In genomic region chr3:48394391-48394790, GRCh38 we compare ENCODE assay signal across 18 cellular contexts. TPM values are rescaled to one million over a fixed set of nuclear protein-coding genes. Genes with fewer than 3 reads are reported as not detected.
DNase-seq lines count a peak whose midpoint lies in the region; ATAC-seq lines count a peak whose summit lies in the region.
"Had no signal": no experiment of that assay in that cellular context is flagged by ENCODE, and none has a peak within 500 bp of the region (broad histone marks: within the 10 kb centered on the region; RNA-seq: fewer than 3 reads in every experiment).

No MANE protein-coding gene starts in this region.

- no peaks in the 10 kb centered on the region for H3K36me3 Mint-ChIP-seq in activated CD4-positive, alpha-beta T cell treated with anti-CD3 and anti-CD28 coated beads for 36 hours (ENCODE audit: low read depth)
- H3K36me3 Mint-ChIP-seq in activated T-cell treated with anti-CD3 and anti-CD28 coated beads, Interleukin-2, amount 50 U/mL, for 72 hours (ENCODE audit: insufficient read depth in 2 of 2) = peaks cover 0 to 3% of the 10 kb centered on the region in 2 donors
- H3K36me3 Mint-ChIP-seq in activated T-cell treated with anti-CD3 and anti-CD28 coated beads, Interleukin-2, amount 50 U/mL, for 4 hours (ENCODE audit: insufficient read depth) = no peaks in the 10 kb centered on the region
- H3K36me3 Mint-ChIP-seq in stimulated activated naive CD8-positive, alpha-beta T cell treated with anti-CD3 and anti-CD28 coated beads, Interleukin-15, Interleukin-2, amounts not matched to agents 100 ng/mL and 50 ng/mL, for 24 hours (ENCODE audit: low read depth) = no peaks in the 10 kb centered on the region
- H3K36me3 Mint-ChIP-seq: CD14-positive monocyte; CD4-positive, alpha-beta memory T cell had no signal

- no peak overlapping the region for H3K4me3 Mint-ChIP-seq in activated CD4-positive, alpha-beta T cell treated with anti-CD3 and anti-CD28 coated beads for 36 hours
- no peak overlapping the region for H3K4me3 Mint-ChIP-seq in activated T-cell treated with anti-CD3 and anti-CD28 coated beads, Interleukin-2, amount 50 U/mL, for 72 hours
- H3K4me3 Mint-ChIP-seq in activated T-cell treated with anti-CD3 and anti-CD28 coated beads, Interleukin-2, amount 50 U/mL, for 4 hours = no peak overlapping the region
- H3K4me3 Mint-ChIP-seq in stimulated activated naive CD8-positive, alpha-beta T cell treated with anti-CD3 and anti-CD28 coated beads, Interleukin-15, Interleukin-2, amounts not matched to agents 100 ng/mL and 50 ng/mL, for 24 hours = no peak overlapping the region
- H3K4me3 Mint-ChIP-seq: CD14-positive monocyte; CD4-positive, alpha-beta memory T cell had no signal

- CTCF ChIA-PET in activated CD4-positive, alpha-beta T cell treated with anti-CD3 and anti-CD28 coated beads for 36 hours (lab: Charles Lee) = interaction anchor here (0.6 to 0.7 kb wide), 2 partner anchors 29 to 513 kb away, joined by 3 to 5 read pairs; no protein-coding TSS in a partner anchor

- H3K36me3 ChIP-seq in H7 (replicated peaks; ENCODE audit: control insufficient read depth, insufficient read depth, low read length) = no peaks in the 10 kb centered on the region
- H3K36me3 ChIP-seq: BLaER1 had no signal

- no peak for DNase-seq in activated CD4-positive, alpha-beta T cell treated with anti-CD3 and anti-CD28 coated beads for 36 hours
- DNase-seq in activated CD4-positive, alpha-beta T cell treated with anti-CD3 and anti-CD28 coated beads, Interleukin-2, amount 50 U/mL, for 4 hours = no peak
- no peak for DNase-seq in activated T-cell treated with anti-CD3 and anti-CD28 coated beads, Interleukin-2, amount 50 U/mL, for 72 hours
- DNase-seq in activated T-cell treated with anti-CD3 and anti-CD28 coated beads, Interleukin-2, amount 50 U/mL, for 4 hours = no peak
- DNase-seq in H7 (peak; percentile 1), HUDEP-2 (lab: John Stamatoyannopoulos, UW; ENCODE audit: unreplicated experiment in 76 of 76) (no peak)
- DNase-seq: 8988T; CD4-positive, alpha-beta memory T cell; DMS153; DMS79; GDM1; GM23248; HCEC 1CT had no signal

- intact Hi-C loops in activated CD4-positive, alpha-beta T cell treated with anti-CD3 and anti-CD28 coated beads for 36 hours (cut with DNase I, micrococcal nuclease) = no loop called here

- H3K4me1 Mint-ChIP-seq in activated CD4-positive, alpha-beta T cell treated with anti-CD3 and anti-CD28 coated beads for 36 hours = peaks cover 3% of the 10 kb centered on the region
- peaks cover 7% of the 10 kb centered on the region for H3K4me1 Mint-ChIP-seq in activated T-cell treated with anti-CD3 and anti-CD28 coated beads, Interleukin-2, amount 50 U/mL, for 72 hours (ENCODE audit: low read depth)
- no peaks in the 10 kb centered on the region for H3K4me1 Mint-ChIP-seq in activated T-cell treated with anti-CD3 and anti-CD28 coated beads, Interleukin-2, amount 50 U/mL, for 4 hours (ENCODE audit: low read depth)
- H3K4me1 Mint-ChIP-seq in stimulated activated naive CD8-positive, alpha-beta T cell treated with anti-CD3 and anti-CD28 coated beads, Interleukin-15, Interleukin-2, amounts not matched to agents 100 ng/mL and 50 ng/mL, for 24 hours (ENCODE audit: low read depth) = no peaks in the 10 kb centered on the region
- H3K4me1 Mint-ChIP-seq: CD4-positive, alpha-beta memory T cell had no signal

- no peaks in the 10 kb centered on the region; the same call in 1 of the 2 replicates for H3K27me3 ChIP-seq in H7 (ENCODE audit: control insufficient read depth, insufficient read depth, low read length)
- H3K27me3 ChIP-seq: BLaER1 had no signal

- peak; percentile 87 for ATAC-seq in activated CD4-positive, alpha-beta T cell treated with anti-CD3 and anti-CD28 coated beads for 36 hours
- ATAC-seq in activated T-cell treated with anti-CD3 and anti-CD28 coated beads, Interleukin-2, amount 50 U/mL, for 72 hours (replicated peaks in 1 of 2) = peak; percentile 62 to 84
- ATAC-seq in activated T-cell treated with anti-CD3 and anti-CD28 coated beads, Interleukin-2, amount 50 U/mL, for 4 hours = no peak

- H3K27ac Mint-ChIP-seq in activated CD4-positive, alpha-beta T cell treated with anti-CD3 and anti-CD28 coated beads for 36 hours = no peak overlapping the region
- no peak overlapping the region for H3K27ac Mint-ChIP-seq in activated T-cell treated with anti-CD3 and anti-CD28 coated beads, Interleukin-2, amount 50 U/mL, for 72 hours
- peak overlapping the region; percentile 77 for H3K27ac Mint-ChIP-seq in stimulated activated naive CD8-positive, alpha-beta T cell treated with anti-CD3 and anti-CD28 coated beads, Interleukin-15, Interleukin-2, amounts not matched to agents 100 ng/mL and 50 ng/mL, for 24 hours
- H3K27ac Mint-ChIP-seq: CD14-positive monocyte; CD4-positive, alpha-beta memory T cell had no signal

- no peaks in the 10 kb centered on the region for H3K9me3 Mint-ChIP-seq in activated CD4-positive, alpha-beta T cell treated with anti-CD3 and anti-CD28 coated beads for 36 hours (ENCODE audit: low read depth)
- no peaks in the 10 kb centered on the region for H3K9me3 Mint-ChIP-seq in activated T-cell treated with anti-CD3 and anti-CD28 coated beads, Interleukin-2, amount 50 U/mL, for 72 hours
- H3K9me3 Mint-ChIP-seq in activated T-cell treated with anti-CD3 and anti-CD28 coated beads, Interleukin-2, amount 50 U/mL, for 4 hours = no peaks in the 10 kb centered on the region
- H3K9me3 Mint-ChIP-seq in stimulated activated naive CD8-positive, alpha-beta T cell treated with anti-CD3 and anti-CD28 coated beads, Interleukin-15, Interleukin-2, amounts not matched to agents 100 ng/mL and 50 ng/mL, for 24 hours = no peaks in the 10 kb centered on the region
- H3K9me3 Mint-ChIP-seq: CD14-positive monocyte; CD4-positive, alpha-beta memory T cell had no signal

- POLR2A ChIA-PET in activated CD4-positive, alpha-beta T cell treated with anti-CD3 and anti-CD28 coated beads for 36 hours (lab: Charles Lee) = interaction anchor here (0.6 kb wide), 1 partner anchor 15 kb away, joined by 4 read pairs; no protein-coding TSS in a partner anchor

- no peak overlapping the region for H3K4me3 ChIP-seq in H7 (ENCODE audit: insufficient read depth, low read depth, low read length)
- H3K4me3 ChIP-seq: BLaER1, GM23248 had no signal

- H3K27me3 Mint-ChIP-seq in activated CD4-positive, alpha-beta T cell treated with anti-CD3 and anti-CD28 coated beads for 36 hours = peaks cover 9% of the 10 kb centered on the region
- no peaks in the 10 kb centered on the region for H3K27me3 Mint-ChIP-seq in activated T-cell treated with anti-CD3 and anti-CD28 coated beads, Interleukin-2, amount 50 U/mL, for 72 hours (ENCODE audit: low read depth)
- H3K27me3 Mint-ChIP-seq in activated T-cell treated with anti-CD3 and anti-CD28 coated beads, Interleukin-2, amount 50 U/mL, for 4 hours (ENCODE audit: low read depth) = peaks cover 13% of the 10 kb centered on the region
- H3K27me3 Mint-ChIP-seq in stimulated activated naive CD8-positive, alpha-beta T cell treated with anti-CD3 and anti-CD28 coated beads, Interleukin-15, Interleukin-2, amounts not matched to agents 100 ng/mL and 50 ng/mL, for 24 hours = peaks cover 18% of the 10 kb centered on the region

RNA-seq across cellular contexts. Expression of gene FBXW12, which starts 22.4 kb away (rescaled TPM):
- under 1 TPM; 0.11 to 0.16 TPM for total RNA-seq in activated CD4-positive, alpha-beta T cell treated with anti-CD3 and anti-CD28 coated beads for 36 hours
- total RNA-seq in activated T-cell treated with anti-CD3 and anti-CD28 coated beads, Interleukin-2, amount 50 U/mL, for 72 hours = not detected
- not detected for total RNA-seq in activated T-cell treated with anti-CD3 and anti-CD28 coated beads, Interleukin-2, amount 50 U/mL, for 4 hours
- total RNA-seq in H7 (2014; rRNA removed; shearing (Covaris generic)) = 0.07 and 0.67 TPM in 2 replicates
- total RNA-seq: CD4-positive, alpha-beta memory T cell; Daoy; GM23248; HT-29 had no signal

RNA-seq across cellular contexts. Expression of gene PLXNB1, which starts 35.5 kb away (rescaled TPM):
- total RNA-seq in activated CD4-positive, alpha-beta T cell treated with anti-CD3 and anti-CD28 coated beads for 36 hours = 1 to 10 TPM; 3.7 to 5.1 TPM
- total RNA-seq in activated T-cell treated with anti-CD3 and anti-CD28 coated beads, Interleukin-2, amount 50 U/mL, for 72 hours = 1 to 10 TPM; 3.2 to 6.1 TPM
- total RNA-seq in activated T-cell treated with anti-CD3 and anti-CD28 coated beads, Interleukin-2, amount 50 U/mL, for 4 hours = 1 to 10 TPM; 6.0 to 7.2 (median 6.8) TPM
- 46.5 and 65.7 TPM in 2 replicates for total RNA-seq in H7 (2014; rRNA removed; shearing (Covaris generic))

RNA-seq across cellular contexts. Expression of gene CCDC51, which starts 45.5 kb away (rescaled TPM):
- total RNA-seq in activated CD4-positive, alpha-beta T cell treated with anti-CD3 and anti-CD28 coated beads for 36 hours = 10 to 100 TPM; 17.5 to 25.0 TPM
- 10 to 100 TPM; 13.5 to 16.7 TPM for total RNA-seq in activated T-cell treated with anti-CD3 and anti-CD28 coated beads, Interleukin-2, amount 50 U/mL, for 72 hours
- total RNA-seq in activated T-cell treated with anti-CD3 and anti-CD28 coated beads, Interleukin-2, amount 50 U/mL, for 4 hours = 10 to 100 TPM; 21.7 to 29.4 (median 24.7) TPM
- total RNA-seq in H7 (2014; rRNA removed; shearing (Covaris generic)) = 51.4 and 59.1 TPM in 2 replicates

RNA-seq across cellular contexts. Expression of gene TMA7, which starts 45.7 kb away (rescaled TPM):
- total RNA-seq in activated CD4-positive, alpha-beta T cell treated with anti-CD3 and anti-CD28 coated beads for 36 hours = 100 to 1,000 TPM; 260 to 324 TPM
- total RNA-seq in activated T-cell treated with anti-CD3 and anti-CD28 coated beads, Interleukin-2, amount 50 U/mL, for 72 hours = 100 to 1,000 TPM; 263 to 285 TPM
- 100 to 1,000 TPM; 306 to 337 (median 326) TPM for total RNA-seq in activated T-cell treated with anti-CD3 and anti-CD28 coated beads, Interleukin-2, amount 50 U/mL, for 4 hours
- total RNA-seq in H7 (2014; rRNA removed; shearing (Covaris generic)) = 222 and 264 TPM in 2 replicates

RNA-seq across cellular contexts. Expression of gene ATRIP, which starts 52.1 kb away (rescaled TPM):
- total RNA-seq in activated CD4-positive, alpha-beta T cell treated with anti-CD3 and anti-CD28 coated beads for 36 hours = 10 to 100 TPM; 16.8 to 21.0 TPM
- total RNA-seq in activated T-cell treated with anti-CD3 and anti-CD28 coated beads, Interleukin-2, amount 50 U/mL, for 72 hours = 10 to 100 TPM; 15.6 to 19.9 TPM
- 10 to 100 TPM; 17.3 to 17.6 (median 17.5) TPM for total RNA-seq in activated T-cell treated with anti-CD3 and anti-CD28 coated beads, Interleukin-2, amount 50 U/mL, for 4 hours
- 13.4 and 18.5 TPM in 2 replicates for total RNA-seq in H7 (2014; rRNA removed; shearing (Covaris generic))

Comparison
In these comparisons a context has a peak if more than half of its experiments do, and no peak if none do; other contexts are left out.
1. ATAC-seq: peak in activated CD4-positive, alpha-beta T cell treated with anti-CD3 and anti-CD28 coated beads for 36 hours (single experiment) and activated T-cell treated with anti-CD3 and anti-CD28 coated beads, Interleukin-2, amount 50 U/mL, for 72 hours (2 of 2); none in activated T-cell treated with anti-CD3 and anti-CD28 coated beads, Interleukin-2, amount 50 U/mL, for 4 hours (0 of 2).